Comparison of ENCODE assay signal across 1 cellular context in genomic region chr17:20010099-20010863, GRCh38.
A peak's percentile ranks its signal among the peaks of the same experiment; 100 is the strongest.
TF ChIP-seq lines count a peak whose summit lies in the region.

No MANE protein-coding gene starts in this region.

TF ChIP-seq in HEK293, 187 proteins besides CTCF, POLR2A, EP300 and RAD21 (continued from another document and continues in another):
- TF ChIP-seq PRDM4 (tag by site-specific recombination; IDR thresholded peaks at IDR 0.05): no peak
- TF ChIP-seq AEBP2 (tag by site-specific recombination; IDR thresholded peaks at IDR 0.05; ENCODE audit: borderline replicate concordance): no peak
- TF ChIP-seq ZNF704 (tag by site-specific recombination; IDR thresholded peaks at IDR 0.05): no peak
- TF ChIP-seq ZNF660 (tag by site-specific recombination; IDR thresholded peaks at IDR 0.05): peak; percentile 50
- no peak for TF ChIP-seq ZNF423 (tag by site-specific recombination; IDR thresholded peaks at IDR 0.05)
- no peak for TF ChIP-seq MZF1 (tag by site-specific recombination; IDR thresholded peaks at IDR 0.05; ENCODE audit: borderline replicate concordance)
- no peak; the same call in none of the 2 replicates for TF ChIP-seq ZNF76 (tag by site-specific recombination; IDR thresholded peaks at IDR 0.05; ENCODE audit: borderline replicate concordance, low read depth)
- no peak for TF ChIP-seq ZNF404 (tag by site-specific recombination; IDR thresholded peaks at IDR 0.05)
- peak; percentile 64; the same call in 1 of the 2 replicates for TF ChIP-seq ZEB2 (tag by site-specific recombination; IDR thresholded peaks at IDR 0.05)
- TF ChIP-seq MYNN (tag by site-specific recombination; IDR thresholded peaks at IDR 0.05; ENCODE audit: borderline replicate concordance): no peak
- TF ChIP-seq ZNF398 (tag by site-specific recombination; IDR thresholded peaks at IDR 0.05): no peak
- TF ChIP-seq PRDM10 (tag by site-specific recombination; IDR thresholded peaks at IDR 0.05): peak; percentile 55; the same call in 1 of the 2 replicates
- TF ChIP-seq PRDM6 (tag by site-specific recombination; IDR thresholded peaks at IDR 0.05): peak; percentile 71; the same call in 1 of the 2 replicates
- no peak for TF ChIP-seq GLI2 (tag by site-specific recombination; IDR thresholded peaks at IDR 0.05; ENCODE audit: borderline replicate concordance, low read depth)
- 0 out of 2 replicates have a peak, but pooled peaks have one; percentile 31 for TF ChIP-seq ZBTB11 (tag by site-specific recombination; conservative IDR thresholded peaks at IDR 0.05; ENCODE audit: low read depth)
- TF ChIP-seq HOXD13 (CRISPR knock-in tag; IDR thresholded peaks at IDR 0.05; ENCODE audit: borderline replicate concordance): no peak
- peak; percentile 56; the same call in 1 of the 2 replicates for TF ChIP-seq ZBTB17 (tag by site-specific recombination; IDR thresholded peaks at IDR 0.05)
- TF ChIP-seq ZNF112 (tag by site-specific recombination; IDR thresholded peaks at IDR 0.05): no peak
- TF ChIP-seq ZNF433 (tag by site-specific recombination; IDR thresholded peaks at IDR 0.05; ENCODE audit: low read depth): no peak
- TF ChIP-seq EGR2 (tag by site-specific recombination; IDR thresholded peaks at IDR 0.05; ENCODE audit: low read depth): no peak
- TF ChIP-seq ZBTB21 (tag by site-specific recombination; IDR thresholded peaks at IDR 0.05): no peak
- TF ChIP-seq ZNF549 (tag by site-specific recombination; IDR thresholded peaks at IDR 0.05): no peak
- no peak for TF ChIP-seq ZNF114 (tag by site-specific recombination; IDR thresholded peaks at IDR 0.05)
- TF ChIP-seq ZSCAN30 (tag by site-specific recombination; IDR thresholded peaks at IDR 0.05): peak; percentile 52; the same call in 1 of the 2 replicates
- no peak for TF ChIP-seq ZNF214 (tag by site-specific recombination; IDR thresholded peaks at IDR 0.05; ENCODE audit: borderline replicate concordance)
- TF ChIP-seq ZNF416 (tag by site-specific recombination; IDR thresholded peaks at IDR 0.05): no peak
- 0 out of 2 replicates have a peak, but pooled peaks have one; percentile 9 for TF ChIP-seq ZNF639 (tag by site-specific recombination; IDR thresholded peaks at IDR 0.05)
- no peak for TF ChIP-seq ZNF121 (tag by site-specific recombination; IDR thresholded peaks at IDR 0.05)
- no peak for TF ChIP-seq ZNF501 (tag by site-specific recombination; IDR thresholded peaks at IDR 0.05)
- TF ChIP-seq ZNF366 (tag by site-specific recombination; conservative IDR thresholded peaks at IDR 0.05): peak; percentile 46
- TF ChIP-seq ZBTB8A (tag by site-specific recombination; IDR thresholded peaks at IDR 0.05): 0 out of 2 replicates have a peak, but pooled peaks have one; percentile 2
- no peak for TF ChIP-seq KLF17 (tag by site-specific recombination; IDR thresholded peaks at IDR 0.05)
- no peak for TF ChIP-seq ZNF169 (tag by site-specific recombination; IDR thresholded peaks at IDR 0.05)
- peak; percentile 76; the same call in 1 of the 2 replicates for TF ChIP-seq ZBTB1 (tag by site-specific recombination; IDR thresholded peaks at IDR 0.05)
- TF ChIP-seq ZNF513 (tag by site-specific recombination; IDR thresholded peaks at IDR 0.05): no peak
- no peak for TF ChIP-seq ZNF791 (tag by site-specific recombination; IDR thresholded peaks at IDR 0.05)
- no peak for TF ChIP-seq ZNF544 (tag by site-specific recombination; IDR thresholded peaks at IDR 0.05)
- no peak for TF ChIP-seq ZNF610 (tag by site-specific recombination; IDR thresholded peaks at IDR 0.05; ENCODE audit: borderline replicate concordance)
- no peak for TF ChIP-seq ZNF560 (tag by site-specific recombination; IDR thresholded peaks at IDR 0.05; ENCODE audit: borderline replicate concordance)
- no peak for TF ChIP-seq ZNF558 (tag by site-specific recombination; IDR thresholded peaks at IDR 0.05)
